1 cellular context compared by ENCODE assay signal in genomic region chr19:38720559-38721236, GRCh38.
TF ChIP-seq lines count a peak whose summit lies in the region.

No MANE protein-coding gene starts in this region.

TF ChIP-seq in IMR-90, 13 proteins besides CTCF, POLR2A, EP300 and RAD21 (continued from another document):
- no peak for TF ChIP-seq RFX5 (IDR thresholded peaks at IDR 0.05; ENCODE audit: low read depth, low read length)
- no peak for TF ChIP-seq SMC3 (IDR thresholded peaks at IDR 0.05; ENCODE audit: low read depth, low read length)
TF ChIP-seq in IMR-90: peak in this region for 0.
